Comparison of ENCODE assay signal across 15 cellular contexts in genomic region chr12:94714378-94714777, GRCh38.
DNase-seq lines count a peak whose midpoint lies in the region; ATAC-seq, FAIRE-seq and TF ChIP-seq lines count a peak whose summit lies in the region.
"Had no signal": no experiment of that assay in that cellular context is flagged by ENCODE, and none has a peak within 500 bp of the region (broad histone marks: within the 10 kb centered on the region; RNA-seq: fewer than 3 reads in every experiment).

No MANE protein-coding gene starts in this region.

- no peak for FAIRE-seq in HepG2 (lab: Jason Lieb, UNC)
- FAIRE-seq: colon had no signal

- no peak for TF ChIP-seq RAD21 in HepG2 (CRISPR knock-in tag; IDR thresholded peaks at IDR 0.05)

- H2AFZ ChIP-seq in HepG2 (ENCODE audit: low read length) = no peak overlapping the region
- H2AFZ ChIP-seq: hepatocyte had no signal

- peaks cover 61% of the 10 kb centered on the region for H3K4me1 Mint-ChIP-seq in nephron progenitor cell
- H3K4me1 Mint-ChIP-seq: CD4-positive, alpha-beta memory T cell had no signal

- no peak overlapping the region for H3K4me3 ChIP-seq in HepG2 (replicated peaks in 1 of 3; ENCODE audit: insufficient read depth in 1 of 3, low read depth in 2 of 3, low read length in 3 of 3)
- H3K4me3 ChIP-seq: hepatocyte had no signal

- CTCF ChIA-PET in HepG2 (lab: Yijun Ruan, JAX; ENCODE audit: low intra/inter-chr PET ratio, low total read pairs) = no interaction called here

- POLR2A ChIA-PET in HepG2 (lab: Yijun Ruan, JAX) = no interaction called here

- peak overlapping the region; percentile 35 for H3K27ac Mint-ChIP-seq in nephron progenitor cell
- H3K27ac Mint-ChIP-seq: CD4-positive, alpha-beta memory T cell had no signal

- no TSS peak for BruUV-seq in HepG2 (replicated peaks; lab: Mats Ljungman, UMichigan)

- no peak overlapping the region for H3K9ac ChIP-seq in HepG2 (ENCODE audit: insufficient read depth, low read depth, low read length)

- DNase-seq in DMS53 treated with DMSO at 0.1 percent for 48 hours (lab: John Stamatoyannopoulos, UW; ENCODE audit: unreplicated experiment) = peak; percentile 98
- peak; percentile 10 for DNase-seq in NCI-H2196 treated with DMSO at 0.1 percent for 48 hours (lab: John Stamatoyannopoulos, UW; ENCODE audit: unreplicated experiment)
- peak; percentile 95 for DNase-seq in dermis blood vessel endothelial cell
- DNase-seq in nephron progenitor cell = no peak
- DNase-seq in NCI-H446 (lab: John Stamatoyannopoulos, UW) = no peak
- DNase-seq in stimulated activated CD8-positive, alpha-beta memory T cell treated with anti-CD3 and anti-CD28 coated beads, Interleukin-4, amount 100 ng/mL, for 48 hours = no peak
- no peak for DNase-seq in HepG2 (ENCODE audit: low spot score)
- DNase-seq: CD4-positive, alpha-beta memory T cell; NCI-H1417; RPMI8226; stimulated activated naive CD4-positive, alpha-beta T cell had no signal

- TF ChIP-seq CTCF in nephron progenitor cell (IDR thresholded peaks at IDR 0.05) (no peak), HepG2 (CRISPR knock-in tag; IDR thresholded peaks at IDR 0.05) (no peak)

- no peak for TF ChIP-seq POLR2A in HepG2 (IDR thresholded peaks at IDR 0.05; ENCODE audit: insufficient read depth in 1 of 2, low read depth in 2 of 2, low read length in 2 of 2)

- no peak overlapping the region for H3K27ac ChIP-seq in HepG2 (ENCODE audit: extremely low read length, insufficient read depth, low read length)
- H3K27ac ChIP-seq: hepatocyte, HL-60 had no signal

- H3K4me2 ChIP-seq in HepG2 (ENCODE audit: low read depth, low read length) = no peak overlapping the region
- H3K4me2 ChIP-seq: hepatocyte had no signal

- intact Hi-C loops in HepG2 (cut with micrococcal nuclease; ENCODE audit: unreplicated experiment) = no loop called here

- H3K36me3 ChIP-seq in HepG2 (replicated peaks in 1 of 2; ENCODE audit: control insufficient read depth in 1 of 2, insufficient read depth in 2 of 2, low read length in 2 of 2) = no peaks in the 10 kb centered on the region

- ATAC-seq in HG02588 (IDR thresholded peaks at IDR 0.05; ENCODE audit: unreplicated experiment) = no peak
- no peak for ATAC-seq in HepG2

- no peaks in the 10 kb centered on the region for H3K27me3 Mint-ChIP-seq in nephron progenitor cell (ENCODE audit: low read depth, poor library complexity)

- 0 out of 5 replicates have a peak, but pooled peaks cover 0 to 4% of the 10 kb centered on the region in 2 experiments for H3K27me3 ChIP-seq in HepG2 (ENCODE audit: control insufficient read depth in 1 of 2, insufficient read depth in 2 of 2, low read length in 2 of 2)
- H3K27me3 ChIP-seq: hepatocyte had no signal

- no peak overlapping the region for H3K4me3 Mint-ChIP-seq in nephron progenitor cell
- H3K4me3 Mint-ChIP-seq: CD4-positive, alpha-beta memory T cell had no signal

- H3K9me3 Mint-ChIP-seq in nephron progenitor cell = peaks cover 5% of the 10 kb centered on the region
- H3K9me3 Mint-ChIP-seq: CD4-positive, alpha-beta memory T cell had no signal

- peaks cover 6% of the 10 kb centered on the region for H3K36me3 Mint-ChIP-seq in nephron progenitor cell (ENCODE audit: low read depth)
- H3K36me3 Mint-ChIP-seq: CD4-positive, alpha-beta memory T cell had no signal

- H3K4me1 ChIP-seq in HepG2 (ENCODE audit: insufficient read depth, low read length) = no peaks in the 10 kb centered on the region

- in situ Hi-C loops in HepG2 (cut with HindIII; ENCODE audit: extremely low pct_ligation_motif_present, low pct_unique_long_range_greater_than_20kb) = no loop called here

- no peaks in the 10 kb centered on the region for H4K20me1 ChIP-seq in HepG2 (ENCODE audit: insufficient read depth, low read length)

- H3K79me2 ChIP-seq in HepG2 (ENCODE audit: insufficient read depth, low read length) = no peaks in the 10 kb centered on the region
- H3K79me2 ChIP-seq: hepatocyte had no signal

- WGBS in HepG2 (ENCODE audit: low lambda C conversion rate) = 16% methylated on average over 5 of the region's 5 CpGs

- TF ChIP-seq EP300 in HepG2 (IDR thresholded peaks at IDR 0.05; ENCODE audit: low read depth in 2 of 2, low read length in 2 of 2) (no peak), HepG2 (CRISPR knock-in tag; IDR thresholded peaks at IDR 0.05; ENCODE audit: borderline replicate concordance) (no peak)

- no peaks in the 10 kb centered on the region for H3K9me3 ChIP-seq in HepG2 (ENCODE audit: low read length)

TF ChIP-seq in HepG2, 621 proteins besides CTCF, POLR2A, EP300 and RAD21 (continues in another document):
- TF ChIP-seq THYN1 (CRISPR knock-in tag; IDR thresholded peaks at IDR 0.05; ENCODE audit: borderline replicate concordance, low read depth) (no peak), ZNF484 (CRISPR knock-in tag; IDR thresholded peaks at IDR 0.05; ENCODE audit: borderline replicate concordance, low read depth) (no peak), ATM (IDR thresholded peaks at IDR 0.05; ENCODE audit: borderline replicate concordance) (no peak), KMT2A (CRISPR knock-in tag; IDR thresholded peaks at IDR 0.05) (no peak), ZNF121 (CRISPR knock-in tag; IDR thresholded peaks at IDR 0.05) (no peak), MTF2 (CRISPR knock-in tag; IDR thresholded peaks at IDR 0.05; ENCODE audit: borderline replicate concordance) (no peak), KAT8 (CRISPR knock-in tag; IDR thresholded peaks at IDR 0.05) (no peak), HOXA9 (CRISPR knock-in tag; IDR thresholded peaks at IDR 0.05; ENCODE audit: borderline replicate concordance) (no peak), ZNF276 (CRISPR knock-in tag; IDR thresholded peaks at IDR 0.05; ENCODE audit: low read depth) (no peak), HNRNPK (IDR thresholded peaks at IDR 0.05; ENCODE audit: low read depth, low read length, poor library complexity, severe bottlenecking) (no peak), ZNF383 (CRISPR knock-in tag; IDR thresholded peaks at IDR 0.05; ENCODE audit: borderline replicate concordance) (no peak), JUNB (CRISPR knock-in tag; IDR thresholded peaks at IDR 0.05; ENCODE audit: borderline replicate concordance) (no peak), ZNF674 (CRISPR knock-in tag; IDR thresholded peaks at IDR 0.05; ENCODE audit: low read depth) (no peak), HMGXB3 (CRISPR knock-in tag; IDR thresholded peaks at IDR 0.05; ENCODE audit: borderline replicate concordance) (no peak), ZFX (CRISPR knock-in tag; IDR thresholded peaks at IDR 0.05; ENCODE audit: low read depth) (no peak), TFDP1 (CRISPR knock-in tag; IDR thresholded peaks at IDR 0.05; ENCODE audit: borderline replicate concordance) (no peak), ZNF792 (CRISPR knock-in tag; IDR thresholded peaks at IDR 0.05) (no peak), ZMYM3 (CRISPR knock-in tag; IDR thresholded peaks at IDR 0.05) (no peak), ATF7 (IDR thresholded peaks at IDR 0.05) (no peak), ATF7 (CRISPR knock-in tag; IDR thresholded peaks at IDR 0.05) (no peak)

Comparison
In these comparisons a context has a peak if more than half of its experiments do, and no peak if none do; other contexts are left out.
1. DNase-seq: peak in DMS53 treated with DMSO at 0.1 percent for 48 hours (single experiment), NCI-H2196 treated with DMSO at 0.1 percent for 48 hours (single experiment) and dermis blood vessel endothelial cell (single experiment); none in nephron progenitor cell (single experiment), NCI-H446 (0 of 2), stimulated activated CD8-positive, alpha-beta memory T cell treated with anti-CD3 and anti-CD28 coated beads, Interleukin-4, amount 100 ng/mL, for 48 hours (single experiment) and HepG2 (single experiment).